Comparison of ENCODE assay signal across 12 cellular contexts in genomic region chr4:76898949-76899640, GRCh38. TPM values are rescaled to one million over a fixed set of nuclear protein-coding genes. Genes with fewer than 3 reads are reported as not detected.
A peak's percentile ranks its signal among the peaks of the same experiment; 100 is the strongest.
DNase-seq lines count a peak whose midpoint lies in the region; ATAC-seq and TF ChIP-seq lines count a peak whose summit lies in the region.
"Had no signal": no experiment of that assay in that cellular context is flagged by ENCODE, and none has a peak within 500 bp of the region (broad histone marks: within the 10 kb centered on the region; RNA-seq: fewer than 3 reads in every experiment).

No MANE protein-coding gene starts in this region.

- no peak for ATAC-seq in effector memory CD8-positive, alpha-beta T cell (replicated peaks)
- ATAC-seq in naive B cell (ENCODE audit: low read depth in 2 of 2) (no peak), GM18909 (IDR thresholded peaks at IDR 0.05; ENCODE audit: poor library complexity, unreplicated experiment) (no peak), Right ventricle myocardium inferior (no peak)
- ATAC-seq in stimulated activated memory B cell treated with anti-CD40 and anti-IgM and Interleukin-4, amounts not matched to agents 10 μg/mL and 1 μg/mL and 100 μg/mL, for 72 hours: no peak
- ATAC-seq: sciatic nerve had no signal

- H3K36me3 ChIP-seq in Caco-2 (ENCODE audit: control insufficient read depth, insufficient read depth, low read length): no peaks in the 10 kb centered on the region
- H3K36me3 ChIP-seq: thoracic aorta had no signal

- peak overlapping the region; percentile 19 for H3K27ac Mint-ChIP-seq in Caco-2 (ENCODE audit: unreplicated experiment)
- no peak overlapping the region for H3K27ac Mint-ChIP-seq in effector memory CD8-positive, alpha-beta T cell
- H3K27ac Mint-ChIP-seq in naive B cell: no peak overlapping the region
- H3K27ac Mint-ChIP-seq in stimulated activated memory B cell treated with anti-CD40 and anti-IgM and Interleukin-4, amounts not matched to agents 10 μg/mL and 1 μg/mL and 100 μg/mL, for 72 hours: no peak overlapping the region

- intact Hi-C loops in Caco-2 (cut with micrococcal nuclease; ENCODE audit: unreplicated experiment) (loop anchor here (1.0 to 10.0 kb wide), 8 partner anchors 22 to 146 kb away; partner anchors contain the start of gene SEPTIN11), head of caudate nucleus (cut with DNase I) (no loop called here), Right ventricle myocardium inferior (cut with DNase I) (no loop called here)

- BruUV-seq in Caco-2 (replicated peaks; lab: Mats Ljungman, UMichigan): no TSS peak

- H3K27me3 Mint-ChIP-seq in Caco-2 (ENCODE audit: insufficient read depth, unreplicated experiment) (no peaks in the 10 kb centered on the region), naive B cell (peaks cover 17 to 35% (median 21%) of the 10 kb centered on the region in 3 donors)
- peaks cover 16 to 27% of the 10 kb centered on the region in 2 donors for H3K27me3 Mint-ChIP-seq in effector memory CD8-positive, alpha-beta T cell
- peaks cover 19% of the 10 kb centered on the region for H3K27me3 Mint-ChIP-seq in stimulated activated memory B cell treated with anti-CD40 and anti-IgM and Interleukin-4, amounts not matched to agents 10 μg/mL and 1 μg/mL and 100 μg/mL, for 72 hours

- DNase-seq in Caco-2: peak; percentile 52 to 66
- no peak for DNase-seq in LNCaP clone FGC (ENCODE audit: low read depth)
- DNase-seq in effector memory CD8-positive, alpha-beta T cell: no peak
- DNase-seq in naive B cell: no peak
- no peak for DNase-seq in head of caudate nucleus
- DNase-seq in Right ventricle myocardium inferior (ENCODE audit: missing footprints): no peak
- DNase-seq: erythroblast, NCI-H226 had no signal

- CTCF ChIA-PET in Caco-2 (lab: Charles Lee): interaction anchor here (0.6 to 0.9 kb wide), 4 partner anchors 11 to 394 kb away, joined by 3 to 4 read pairs (median 3); no protein-coding TSS in a partner anchor

- H3K27me3 ChIP-seq in Caco-2 (replicated peaks; ENCODE audit: control insufficient read depth, insufficient read depth, low read length): no peaks in the 10 kb centered on the region

- H3K4me3 ChIP-seq in Caco-2 (ENCODE audit: low read depth, low read length) (peak overlapping the region; percentile 92), LNCaP clone FGC (ENCODE audit: low read depth, low read length) (peak overlapping the region; percentile 76)

- POLR2A ChIA-PET in Caco-2 (lab: Charles Lee): no interaction called here

- H3K4me3 Mint-ChIP-seq in Caco-2 (ENCODE audit: unreplicated experiment) (peak overlapping the region; percentile 72), naive B cell (peak overlapping the region in 5 of 8 donors; percentile 10 to 75 (median 70))
- H3K4me3 Mint-ChIP-seq in effector memory CD8-positive, alpha-beta T cell: peak overlapping the region; percentile 39 to 54
- H3K4me3 Mint-ChIP-seq in stimulated activated memory B cell treated with anti-CD40 and anti-IgM and Interleukin-4, amounts not matched to agents 10 μg/mL and 1 μg/mL and 100 μg/mL, for 72 hours: no peak overlapping the region

- H3K4me1 Mint-ChIP-seq in Caco-2 (ENCODE audit: low read depth, unreplicated experiment): peaks cover 8% of the 10 kb centered on the region
- H3K4me1 Mint-ChIP-seq in effector memory CD8-positive, alpha-beta T cell (ENCODE audit: low read depth in 2 of 2): peaks cover 5 to 13% of the 10 kb centered on the region in 2 donors
- peaks cover 0 to 10% (median 0%) of the 10 kb centered on the region in 3 donors for H3K4me1 Mint-ChIP-seq in naive B cell
- H3K4me1 Mint-ChIP-seq in stimulated activated memory B cell treated with anti-CD40 and anti-IgM and Interleukin-4, amounts not matched to agents 10 μg/mL and 1 μg/mL and 100 μg/mL, for 72 hours: no peaks in the 10 kb centered on the region

- no peak for TF ChIP-seq CTCF in Caco-2 (IDR thresholded peaks at IDR 0.05; ENCODE audit: insufficient read depth in 1 of 2, low read depth in 1 of 2, low read length in 1 of 2, severe bottlenecking in 1 of 2, unreplicated experiment in 1 of 2)
- no peak for TF ChIP-seq CTCF in LNCaP clone FGC (IDR thresholded peaks at IDR 0.05; ENCODE audit: control insufficient read depth, extremely low read depth, insufficient read depth)

- H3K9me3 Mint-ChIP-seq in Caco-2 (ENCODE audit: unreplicated experiment): no peaks in the 10 kb centered on the region
- H3K9me3 Mint-ChIP-seq in effector memory CD8-positive, alpha-beta T cell: no peaks in the 10 kb centered on the region
- H3K9me3 Mint-ChIP-seq in naive B cell: peaks cover 0 to 2% (median 0%) of the 10 kb centered on the region in 7 donors
- no peaks in the 10 kb centered on the region for H3K9me3 Mint-ChIP-seq in stimulated activated memory B cell treated with anti-CD40 and anti-IgM and Interleukin-4, amounts not matched to agents 10 μg/mL and 1 μg/mL and 100 μg/mL, for 72 hours

- H3K36me3 Mint-ChIP-seq in Caco-2 (ENCODE audit: insufficient read depth, unreplicated experiment) (peaks cover 5% of the 10 kb centered on the region), naive B cell (no peaks in the 10 kb centered on the region)
- H3K36me3 Mint-ChIP-seq in effector memory CD8-positive, alpha-beta T cell (ENCODE audit: insufficient read depth): no peaks in the 10 kb centered on the region
- no peaks in the 10 kb centered on the region for H3K36me3 Mint-ChIP-seq in stimulated activated memory B cell treated with anti-CD40 and anti-IgM and Interleukin-4, amounts not matched to agents 10 μg/mL and 1 μg/mL and 100 μg/mL, for 72 hours

- H3K9me3 ChIP-seq in Caco-2: no peaks in the 10 kb centered on the region
- H3K9me3 ChIP-seq: thoracic aorta had no signal

- H3K4me1 ChIP-seq in Caco-2: peaks cover 33% of the 10 kb centered on the region

RNA-seq across cellular contexts. Expression of gene SOWAHB, which starts 1.2 kb away (rescaled TPM):
- total RNA-seq in Caco-2 (2022) (6.3 and 7.4 TPM in 2 replicates), Right ventricle myocardium inferior (not detected)
- not detected for polyA plus RNA-seq in naive B cell (ENCODE audit: low read depth in 6 of 6)
- total RNA-seq: sciatic nerve had no signal

RNA-seq across cellular contexts. Expression of gene SEPTIN11, which starts 50.5 kb away (rescaled TPM):
- 119 and 127 TPM in 2 replicates for total RNA-seq in Caco-2 (2022)
- 10 to 100 TPM in 4 of 6 donors, 1 to 10 TPM in 2; 6.8 to 15.5 (median 10.9) TPM for polyA plus RNA-seq in naive B cell (ENCODE audit: low read depth in 6 of 6)
- 32.9 TPM for total RNA-seq in Right ventricle myocardium inferior

Comparison
In these comparisons a context has a peak if more than half of its experiments do, and no peak if none do; other contexts are left out.
1. DNase-seq: peak in Caco-2 (2 of 2); none in LNCaP clone FGC (single experiment), effector memory CD8-positive, alpha-beta T cell (0 of 3), naive B cell (single experiment), head of caudate nucleus (0 of 42) and Right ventricle myocardium inferior (single experiment).